21 cellular contexts compared by ENCODE assay signal in the genomic region with DNA sequence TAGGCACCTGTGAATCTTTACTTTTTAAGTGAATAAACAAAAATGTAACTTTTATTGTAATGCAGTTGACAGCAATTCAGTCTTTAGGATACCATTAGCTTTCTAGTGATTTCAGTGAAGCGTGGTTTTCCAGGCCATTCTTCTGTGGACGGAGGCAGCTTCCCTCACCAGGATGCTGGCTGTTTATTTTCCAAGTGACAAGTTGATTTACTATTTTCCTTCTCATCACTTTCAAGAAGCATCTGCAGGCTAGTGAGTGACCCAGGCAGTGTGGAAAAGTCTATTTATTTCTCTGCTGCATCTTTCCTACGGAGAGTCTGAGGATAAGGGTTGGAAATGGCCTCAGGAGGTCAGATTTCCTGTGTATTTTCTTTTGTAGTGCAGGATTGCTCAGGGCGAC.
"Had no signal": no experiment of that assay in that cellular context is flagged by ENCODE, and none has a peak within 500 bp of the region (broad histone marks: within the 10 kb centered on the region; RNA-seq: fewer than 3 reads in every experiment).

No MANE protein-coding gene starts in this region.

- H3K4me3 Mint-ChIP-seq: activated naive CD4-positive, alpha-beta T cell treated with anti-CD3 and anti-CD28 coated beads, Interleukin-2, amount 10 ng/mL, durations not matched to agents 7 days and 5 days; effector memory CD8-positive, alpha-beta T cell; natural killer cell; stimulated activated effector memory CD8-positive, alpha-beta T cell treated with anti-CD3 and anti-CD28 coated beads, Interleukin-12 subunit alpha, Interleukin-12 subunit beta, amount 100 ng/mL, for 72 hours; stimulated activated naive CD8-positive, alpha-beta T cell treated with anti-CD3 and anti-CD28 coated beads, Interleukin-15, Interleukin-2, amounts not matched to agents 100 ng/mL and 50 ng/mL, for 24 hours; T-helper 2 cell treated with Interferon-gamma antibody and Interleukin-4, amounts not matched to agents 5 μg/mL and 100 μg/mL, for 36 hours; type B pancreatic cell had no signal

- H3K27me3 Mint-ChIP-seq: activated naive CD4-positive, alpha-beta T cell treated with anti-CD3 and anti-CD28 coated beads, Interleukin-2, amount 10 ng/mL, durations not matched to agents 7 days and 5 days; effector memory CD8-positive, alpha-beta T cell had no signal

- DNase-seq: activated CD4-positive, alpha-beta T cell treated with anti-CD3 and anti-CD28 coated beads for 4 hours; activated CD4-positive, alpha-beta T cell treated with anti-CD3 and anti-CD28 coated beads, Interleukin-2, amount 50 U/mL, for 48 hours; activated CD8-positive, alpha-beta memory T cell treated with anti-CD3 and anti-CD28 coated beads, Interleukin-2, amount 50 U/mL, for 4 hours; activated gamma-delta T cell; activated naive CD4-positive, alpha-beta T cell treated with anti-CD3 and anti-CD28 coated beads, Interleukin-2, amount 10 ng/mL, durations not matched to agents 7 days and 5 days; activated T-cell treated with anti-CD3 and anti-CD28 coated beads, Interleukin-2, amount 50 U/mL, for 1 hour; amniotic stem cell; brain microvascular endothelial cell; effector memory CD8-positive, alpha-beta T cell; foreskin keratinocyte; heart left ventricle; left ventricle myocardium inferior; mesendoderm; natural killer cell; stimulated activated CD4-positive, alpha-beta T cell treated with anti-CD3 and anti-CD28 coated beads, Interleukin-4, amount 100 ng/mL, for 24 hours; uterus had no signal

- H3K4me1 Mint-ChIP-seq: activated naive CD4-positive, alpha-beta T cell treated with anti-CD3 and anti-CD28 coated beads, Interleukin-2, amount 10 ng/mL, durations not matched to agents 7 days and 5 days; natural killer cell; stimulated activated effector memory CD8-positive, alpha-beta T cell treated with anti-CD3 and anti-CD28 coated beads, Interleukin-12 subunit alpha, Interleukin-12 subunit beta, amount 100 ng/mL, for 72 hours had no signal

- H3K36me3 Mint-ChIP-seq: activated naive CD4-positive, alpha-beta T cell treated with anti-CD3 and anti-CD28 coated beads, Interleukin-2, amount 10 ng/mL, durations not matched to agents 7 days and 5 days; natural killer cell; stimulated activated effector memory CD8-positive, alpha-beta T cell treated with anti-CD3 and anti-CD28 coated beads, Interleukin-12 subunit alpha, Interleukin-12 subunit beta, amount 100 ng/mL, for 72 hours; type B pancreatic cell had no signal

- H3K9me3 Mint-ChIP-seq: activated naive CD4-positive, alpha-beta T cell treated with anti-CD3 and anti-CD28 coated beads, Interleukin-2, amount 10 ng/mL, durations not matched to agents 7 days and 5 days; stimulated activated effector memory CD8-positive, alpha-beta T cell treated with anti-CD3 and anti-CD28 coated beads, Interleukin-12 subunit alpha, Interleukin-12 subunit beta, amount 100 ng/mL, for 72 hours; T-helper 2 cell treated with Interferon-gamma antibody and Interleukin-4, amounts not matched to agents 5 μg/mL and 100 μg/mL, for 36 hours; type B pancreatic cell had no signal

- FAIRE-seq: astrocyte had no signal

- H3K27ac Mint-ChIP-seq: activated naive CD4-positive, alpha-beta T cell treated with anti-CD3 and anti-CD28 coated beads, Interleukin-2, amount 10 ng/mL, durations not matched to agents 7 days and 5 days; effector memory CD8-positive, alpha-beta T cell; natural killer cell; stimulated activated effector memory CD8-positive, alpha-beta T cell treated with anti-CD3 and anti-CD28 coated beads, Interleukin-12 subunit alpha, Interleukin-12 subunit beta, amount 100 ng/mL, for 72 hours; stimulated activated naive CD8-positive, alpha-beta T cell treated with anti-CD3 and anti-CD28 coated beads, Interleukin-15, Interleukin-2, amounts not matched to agents 100 ng/mL and 50 ng/mL, for 24 hours; T-helper 2 cell treated with Interferon-gamma antibody and Interleukin-4, amounts not matched to agents 5 μg/mL and 100 μg/mL, for 36 hours; type B pancreatic cell had no signal
